ENCODE assay signal across 1 cellular context in the genomic region with DNA sequence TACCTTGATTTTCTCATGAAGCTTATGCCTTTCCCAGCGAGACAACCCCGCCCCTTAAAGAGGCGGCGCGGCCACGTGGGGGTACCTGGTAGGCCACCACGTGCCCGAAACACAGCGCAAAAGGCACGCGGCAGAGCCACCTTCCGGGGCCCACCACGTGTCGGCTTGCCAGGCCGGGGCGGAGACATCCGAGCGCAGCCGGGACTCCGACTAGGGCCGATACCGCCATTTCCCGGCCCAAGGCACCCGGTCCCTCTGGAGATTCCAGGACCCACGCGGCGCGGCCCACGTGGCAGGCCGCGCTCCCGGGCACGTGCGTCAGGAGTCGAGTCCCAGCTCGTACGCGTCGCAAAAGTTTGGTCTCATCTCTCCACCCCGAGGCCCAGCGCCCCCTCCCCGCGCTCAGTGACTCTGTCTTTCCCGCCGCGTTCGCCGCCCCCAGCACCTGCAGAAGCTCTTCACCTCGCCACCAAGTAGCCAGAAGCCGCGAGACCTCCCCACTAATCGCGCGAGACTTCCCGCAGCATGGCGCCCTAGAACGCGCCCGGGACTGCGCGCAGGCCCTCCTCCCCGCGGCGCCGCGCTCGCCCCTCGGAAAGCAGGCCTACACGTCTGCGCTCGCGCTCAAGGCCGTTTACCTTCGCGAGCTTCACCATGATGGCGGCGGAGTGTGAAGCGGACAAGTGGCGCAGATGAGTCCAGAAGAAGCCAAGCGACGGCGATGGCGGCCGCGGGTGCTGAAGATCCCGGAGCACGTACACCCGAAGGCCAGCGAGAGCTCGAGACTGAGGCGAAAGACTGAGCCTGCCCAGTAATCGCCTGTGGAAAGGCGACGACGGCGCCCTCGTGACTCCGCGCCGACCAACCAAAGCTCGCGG.
TF ChIP-seq lines count a peak whose summit lies in the region.

A gene with protein sequence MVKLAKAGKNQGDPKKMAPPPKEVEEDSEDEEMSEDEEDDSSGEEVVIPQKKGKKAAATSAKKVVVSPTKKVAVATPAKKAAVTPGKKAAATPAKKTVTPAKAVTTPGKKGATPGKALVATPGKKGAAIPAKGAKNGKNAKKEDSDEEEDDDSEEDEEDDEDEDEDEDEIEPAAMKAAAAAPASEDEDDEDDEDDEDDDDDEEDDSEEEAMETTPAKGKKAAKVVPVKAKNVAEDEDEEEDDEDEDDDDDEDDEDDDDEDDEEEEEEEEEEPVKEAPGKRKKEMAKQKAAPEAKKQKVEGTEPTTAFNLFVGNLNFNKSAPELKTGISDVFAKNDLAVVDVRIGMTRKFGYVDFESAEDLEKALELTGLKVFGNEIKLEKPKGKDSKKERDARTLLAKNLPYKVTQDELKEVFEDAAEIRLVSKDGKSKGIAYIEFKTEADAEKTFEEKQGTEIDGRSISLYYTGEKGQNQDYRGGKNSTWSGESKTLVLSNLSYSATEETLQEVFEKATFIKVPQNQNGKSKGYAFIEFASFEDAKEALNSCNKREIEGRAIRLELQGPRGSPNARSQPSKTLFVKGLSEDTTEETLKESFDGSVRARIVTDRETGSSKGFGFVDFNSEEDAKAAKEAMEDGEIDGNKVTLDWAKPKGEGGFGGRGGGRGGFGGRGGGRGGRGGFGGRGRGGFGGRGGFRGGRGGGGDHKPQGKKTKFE (minus strand): TSS at position 787 of the 878 bp plus-strand sequence. CDS start 131 bp downstream, at position 656.

TF ChIP-seq in SK-N-SH, 30 proteins besides CTCF, POLR2A, EP300 and RAD21 (continued from another document):
- TF ChIP-seq NRF1 (IDR thresholded peaks at IDR 0.05; ENCODE audit: low read depth, low read length) (no peak; the same call in 1 of the 2 replicates), POLR2AphosphoS5 (IDR thresholded peaks at IDR 0.05; ENCODE audit: low read depth, low read length) (peak; percentile 99), YY1 (IDR thresholded peaks at IDR 0.05; ENCODE audit: low read depth) (peak; percentile 93), SIN3A (IDR thresholded peaks at IDR 0.05; ENCODE audit: borderline replicate concordance, low read depth, low read length) (peak; percentile 72; the same call in 1 of the 2 replicates), JUND (IDR thresholded peaks at IDR 0.05) (no peak), CHD2 (IDR thresholded peaks at IDR 0.05; ENCODE audit: low read length, partially characterized antibody) (peak; percentile 98), RFX5 (IDR thresholded peaks at IDR 0.05; ENCODE audit: low read length) (peak; percentile 67; the same call in 1 of the 2 replicates), MXI1 (IDR thresholded peaks at IDR 0.05; ENCODE audit: low read depth, low read length) (peak; percentile 100), TAF1 (IDR thresholded peaks at IDR 0.05; ENCODE audit: borderline replicate concordance, low read depth, low read length) (peak; percentile 95), TEAD4 (IDR thresholded peaks at IDR 0.05; ENCODE audit: borderline replicate concordance, insufficient read depth) (no peak), RXRA (IDR thresholded peaks at IDR 0.05; ENCODE audit: borderline replicate concordance, low read depth) (no peak), MEF2A (IDR thresholded peaks at IDR 0.05; ENCODE audit: borderline replicate concordance, low read depth) (no peak), ELF1 (IDR thresholded peaks at IDR 0.05) (no peak; the same call in 1 of the 2 replicates), FOXJ3 (CRISPR knock-in tag; IDR thresholded peaks at IDR 0.05) (no peak), SMC3 (IDR thresholded peaks at IDR 0.05; ENCODE audit: low read depth, low read length) (no peak)
- TF ChIP-seq, protein P1, sequence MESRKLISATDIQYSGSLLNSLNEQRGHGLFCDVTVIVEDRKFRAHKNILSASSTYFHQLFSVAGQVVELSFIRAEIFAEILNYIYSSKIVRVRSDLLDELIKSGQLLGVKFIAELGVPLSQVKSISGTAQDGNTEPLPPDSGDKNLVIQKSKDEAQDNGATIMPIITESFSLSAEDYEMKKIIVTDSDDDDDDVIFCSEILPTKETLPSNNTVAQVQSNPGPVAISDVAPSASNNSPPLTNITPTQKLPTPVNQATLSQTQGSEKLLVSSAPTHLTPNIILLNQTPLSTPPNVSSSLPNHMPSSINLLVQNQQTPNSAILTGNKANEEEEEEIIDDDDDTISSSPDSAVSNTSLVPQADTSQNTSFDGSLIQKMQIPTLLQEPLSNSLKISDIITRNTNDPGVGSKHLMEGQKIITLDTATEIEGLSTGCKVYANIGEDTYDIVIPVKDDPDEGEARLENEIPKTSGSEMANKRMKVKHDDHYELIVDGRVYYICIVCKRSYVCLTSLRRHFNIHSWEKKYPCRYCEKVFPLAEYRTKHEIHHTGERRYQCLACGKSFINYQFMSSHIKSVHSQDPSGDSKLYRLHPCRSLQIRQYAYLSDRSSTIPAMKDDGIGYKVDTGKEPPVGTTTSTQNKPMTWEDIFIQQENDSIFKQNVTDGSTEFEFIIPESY (IDR thresholded peaks at IDR 0.05; ENCODE audit: borderline replicate concordance, low read depth) = peak; percentile 96
- TF ChIP-seq, protein P2, sequence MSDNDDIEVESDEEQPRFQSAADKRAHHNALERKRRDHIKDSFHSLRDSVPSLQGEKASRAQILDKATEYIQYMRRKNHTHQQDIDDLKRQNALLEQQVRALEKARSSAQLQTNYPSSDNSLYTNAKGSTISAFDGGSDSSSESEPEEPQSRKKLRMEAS (IDR thresholded peaks at IDR 0.05; ENCODE audit: low read depth) = peak; percentile 96
- TF ChIP-seq, protein P3, sequence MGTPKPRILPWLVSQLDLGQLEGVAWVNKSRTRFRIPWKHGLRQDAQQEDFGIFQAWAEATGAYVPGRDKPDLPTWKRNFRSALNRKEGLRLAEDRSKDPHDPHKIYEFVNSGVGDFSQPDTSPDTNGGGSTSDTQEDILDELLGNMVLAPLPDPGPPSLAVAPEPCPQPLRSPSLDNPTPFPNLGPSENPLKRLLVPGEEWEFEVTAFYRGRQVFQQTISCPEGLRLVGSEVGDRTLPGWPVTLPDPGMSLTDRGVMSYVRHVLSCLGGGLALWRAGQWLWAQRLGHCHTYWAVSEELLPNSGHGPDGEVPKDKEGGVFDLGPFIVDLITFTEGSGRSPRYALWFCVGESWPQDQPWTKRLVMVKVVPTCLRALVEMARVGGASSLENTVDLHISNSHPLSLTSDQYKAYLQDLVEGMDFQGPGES (IDR thresholded peaks at IDR 0.05; ENCODE audit: low read depth, low read length) = peak; percentile 57; the same call in 1 of the 2 replicates
- TF ChIP-seq, protein P4, sequence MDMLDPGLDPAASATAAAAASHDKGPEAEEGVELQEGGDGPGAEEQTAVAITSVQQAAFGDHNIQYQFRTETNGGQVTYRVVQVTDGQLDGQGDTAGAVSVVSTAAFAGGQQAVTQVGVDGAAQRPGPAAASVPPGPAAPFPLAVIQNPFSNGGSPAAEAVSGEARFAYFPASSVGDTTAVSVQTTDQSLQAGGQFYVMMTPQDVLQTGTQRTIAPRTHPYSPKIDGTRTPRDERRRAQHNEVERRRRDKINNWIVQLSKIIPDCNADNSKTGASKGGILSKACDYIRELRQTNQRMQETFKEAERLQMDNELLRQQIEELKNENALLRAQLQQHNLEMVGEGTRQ (IDR thresholded peaks at IDR 0.05; ENCODE audit: borderline replicate concordance, low read depth, low read length) = peak; percentile 86
- TF ChIP-seq, protein P5, sequence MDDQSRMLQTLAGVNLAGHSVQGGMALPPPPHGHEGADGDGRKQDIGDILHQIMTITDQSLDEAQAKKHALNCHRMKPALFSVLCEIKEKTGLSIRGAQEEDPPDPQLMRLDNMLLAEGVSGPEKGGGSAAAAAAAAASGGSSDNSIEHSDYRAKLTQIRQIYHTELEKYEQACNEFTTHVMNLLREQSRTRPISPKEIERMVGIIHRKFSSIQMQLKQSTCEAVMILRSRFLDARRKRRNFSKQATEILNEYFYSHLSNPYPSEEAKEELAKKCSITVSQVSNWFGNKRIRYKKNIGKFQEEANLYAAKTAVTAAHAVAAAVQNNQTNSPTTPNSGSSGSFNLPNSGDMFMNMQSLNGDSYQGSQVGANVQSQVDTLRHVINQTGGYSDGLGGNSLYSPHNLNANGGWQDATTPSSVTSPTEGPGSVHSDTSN (IDR thresholded peaks at IDR 0.05) = no peak; the same call in 1 of the 2 replicates
